Comparison of ENCODE assay signal across 24 cellular contexts in the genomic region with DNA sequence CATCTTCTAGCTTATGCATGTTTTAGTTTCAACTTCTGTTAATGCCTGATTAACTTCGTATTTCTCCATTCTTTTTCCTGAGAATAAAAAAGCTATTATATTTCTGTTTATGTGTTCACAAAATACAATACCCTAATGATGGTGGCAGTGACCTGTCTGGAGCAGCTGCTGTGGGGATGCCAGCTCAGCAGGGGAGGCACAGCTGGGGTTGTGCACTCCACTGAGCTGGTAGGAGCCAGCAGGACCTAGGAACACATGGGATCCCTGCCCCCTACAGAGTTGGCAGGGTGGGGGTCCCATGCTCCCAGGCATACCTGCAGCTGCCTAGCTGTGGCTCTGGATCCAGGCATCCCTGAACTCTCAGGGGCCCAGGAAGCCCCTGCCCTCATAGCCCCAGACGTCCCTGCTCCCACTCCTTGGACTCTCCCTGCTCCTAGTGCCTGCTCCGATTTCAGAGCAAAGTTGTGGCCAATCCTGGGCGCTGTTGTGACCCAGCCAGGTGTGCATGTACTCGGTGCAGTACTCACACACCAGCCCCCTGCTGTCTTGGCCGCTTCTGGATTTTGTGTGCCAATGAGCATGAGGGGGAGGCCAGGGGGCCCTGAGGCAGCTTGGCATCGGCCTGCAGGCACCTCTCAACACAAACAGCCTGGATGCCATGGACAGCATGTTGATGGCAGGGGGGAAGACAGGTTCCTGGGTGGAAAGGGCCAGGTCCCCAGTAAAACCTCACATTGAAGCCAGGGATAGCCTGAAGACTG.
DNase-seq lines count a peak whose midpoint lies in the region; ATAC-seq, FAIRE-seq and TF ChIP-seq lines count a peak whose summit lies in the region.
"Had no signal": no experiment of that assay in that cellular context is flagged by ENCODE, and none has a peak within 500 bp of the region (broad histone marks: within the 10 kb centered on the region; RNA-seq: fewer than 3 reads in every experiment).

No MANE protein-coding gene starts in this region.

- POLR2A ChIA-PET in HepG2 (lab: Yijun Ruan, JAX), result no interaction called here

- no peak overlapping the region for H3K27ac Mint-ChIP-seq in stimulated activated naive CD8-positive, alpha-beta T cell treated with anti-CD3 and anti-CD28 coated beads, Interleukin-15, amount 100 ng/mL, for 72 hours
- H3K27ac Mint-ChIP-seq: activated T-cell treated with anti-CD3 and anti-CD28 coated beads, Interleukin-2, amount 50 U/mL, for 72 hours; naive B cell had no signal

- no peaks in the 10 kb centered on the region for H3K36me3 ChIP-seq in HepG2 (replicated peaks in 1 of 2; ENCODE audit: control insufficient read depth in 1 of 2, insufficient read depth in 2 of 2, low read length in 2 of 2)
- no peaks in the 10 kb centered on the region for H3K36me3 ChIP-seq in breast epithelium
- H3K36me3 ChIP-seq: BLaER1 treated with 17β-estradiol and CSF1 and Interleukin-3, amounts not matched to agents 10 nM and 100 nM had no signal

- CTCF ChIA-PET in HepG2 (lab: Yijun Ruan, JAX; ENCODE audit: low intra/inter-chr PET ratio, low total read pairs), result no interaction called here

- intact Hi-C loops in HepG2 (cut with micrococcal nuclease; ENCODE audit: unreplicated experiment) (no loop called here), breast epithelium (cut with DNase I; ENCODE audit: low total_unique reads) (no loop called here)

- no peaks in the 10 kb centered on the region for H4K20me1 ChIP-seq in HepG2 (ENCODE audit: insufficient read depth, low read length)
- H4K20me1 ChIP-seq: BLaER1 treated with 17β-estradiol and CSF1 and Interleukin-3, amounts not matched to agents 10 nM and 100 nM had no signal

- no peak overlapping the region for H3K4me3 Mint-ChIP-seq in stimulated activated naive CD8-positive, alpha-beta T cell treated with anti-CD3 and anti-CD28 coated beads, Interleukin-15, amount 100 ng/mL, for 72 hours
- H3K4me3 Mint-ChIP-seq: activated T-cell treated with anti-CD3 and anti-CD28 coated beads, Interleukin-2, amount 50 U/mL, for 72 hours; naive B cell had no signal

- in situ Hi-C loops in HepG2 (cut with HindIII; ENCODE audit: extremely low pct_ligation_motif_present, low pct_unique_long_range_greater_than_20kb), result no loop called here

- H3K4me3 ChIP-seq in HepG2 (replicated peaks in 1 of 3; ENCODE audit: insufficient read depth in 1 of 3, low read depth in 2 of 3, low read length in 3 of 3) (no peak overlapping the region), breast epithelium (no peak overlapping the region)
- H3K4me3 ChIP-seq: BLaER1 treated with 17β-estradiol and CSF1 and Interleukin-3, amounts not matched to agents 10 nM and 100 nM; GM23248; K562 had no signal

- no peaks in the 10 kb centered on the region for H3K79me2 ChIP-seq in HepG2 (ENCODE audit: insufficient read depth, low read length)

- BruUV-seq in HepG2 (replicated peaks; lab: Mats Ljungman, UMichigan), result no TSS peak

- FAIRE-seq in HepG2 (lab: Jason Lieb, UNC), result no peak
- FAIRE-seq: islet of Langerhans, K562, urothelium cell line had no signal

- TF ChIP-seq CTCF in HepG2 (CRISPR knock-in tag; IDR thresholded peaks at IDR 0.05) (no peak), breast epithelium (IDR thresholded peaks at IDR 0.05) (no peak)

- H3K9me3 Mint-ChIP-seq in stimulated activated naive CD8-positive, alpha-beta T cell treated with anti-CD3 and anti-CD28 coated beads, Interleukin-15, amount 100 ng/mL, for 72 hours, result peaks cover 3 to 8% of the 10 kb centered on the region in 2 donors

- TF ChIP-seq RAD21 in HepG2 (CRISPR knock-in tag; IDR thresholded peaks at IDR 0.05), result no peak

- DNase-seq in stimulated activated naive CD8-positive, alpha-beta T cell treated with anti-CD3 and anti-CD28 coated beads, Interleukin-15, amount 100 ng/mL, for 72 hours, result no peak
- DNase-seq in stimulated activated naive CD8-positive, alpha-beta T cell treated with anti-CD3 and anti-CD28 coated beads, Interleukin-15, Interleukin-2, amounts not matched to agents 100 U/mL and 50 U/mL, for 24 hours, result no peak
- peak; percentile 45 to 73 for DNase-seq in NCI-H524 (lab: John Stamatoyannopoulos, UW)
- DNase-seq in HepG2 (ENCODE audit: low spot score), result no peak
- DNase-seq in ureter (ENCODE audit: low spot score), result no peak
- no peak for DNase-seq in islet precursor cell
- DNase-seq in breast epithelium (ENCODE audit: low spot score in 2 of 2), result no peak
- DNase-seq: activated naive CD4-positive, alpha-beta T cell treated with anti-CD3 and anti-CD28 coated beads, Interleukin-2, amount 50 U/mL, for 16 hours; activated T-cell treated with anti-CD3 and anti-CD28 coated beads, Interleukin-2, amount 50 U/mL, for 72 hours; anterior cingulate cortex; cerebellar nuclear complex; foreskin keratinocyte; GDM1; GM23248; hippocampal formation; mammary epithelial cell; naive B cell; stimulated activated CD4-positive, alpha-beta T cell treated with anti-CD3 and anti-CD28 coated beads, Interleukin-12 subunit alpha, Interleukin-12 subunit beta, amount 100 ng/mL, for 4 hours had no signal

- H3K4me1 ChIP-seq in HepG2 (ENCODE audit: insufficient read depth, low read length), result no peaks in the 10 kb centered on the region
- no peaks in the 10 kb centered on the region for H3K4me1 ChIP-seq in breast epithelium
- H3K4me1 ChIP-seq: foreskin keratinocyte had no signal

- TF ChIP-seq POLR2A in HepG2 (IDR thresholded peaks at IDR 0.05; ENCODE audit: insufficient read depth in 1 of 2, low read depth in 2 of 2, low read length in 2 of 2) (no peak), breast epithelium (IDR thresholded peaks at IDR 0.05) (no peak)

- H3K27me3 ChIP-seq in HepG2 (ENCODE audit: control insufficient read depth in 1 of 2, insufficient read depth in 2 of 2, low read length in 2 of 2) (no peaks in the 10 kb centered on the region), breast epithelium (no peaks in the 10 kb centered on the region)
- H3K27me3 ChIP-seq: BLaER1 treated with 17β-estradiol and CSF1 and Interleukin-3, amounts not matched to agents 10 nM and 100 nM; foreskin keratinocyte had no signal

- H3K27ac ChIP-seq in HepG2 (ENCODE audit: extremely low read length, insufficient read depth, low read length), result no peak overlapping the region
- no peak overlapping the region for H3K27ac ChIP-seq in breast epithelium
- H3K27ac ChIP-seq: BLaER1 treated with 17β-estradiol and CSF1 and Interleukin-3, amounts not matched to agents 10 nM and 100 nM; foreskin keratinocyte; GM23248; RWPE1 had no signal

- no peak overlapping the region for H3K4me2 ChIP-seq in HepG2 (ENCODE audit: low read depth, low read length)
- H3K4me2 ChIP-seq: BLaER1 treated with 17β-estradiol and CSF1 and Interleukin-3, amounts not matched to agents 10 nM and 100 nM had no signal

- WGBS in HepG2 (ENCODE audit: low lambda C conversion rate), result 2% methylated on average over 6 of the region's 7 CpGs

- H2AFZ ChIP-seq in HepG2 (ENCODE audit: low read length), result no peak overlapping the region
- H2AFZ ChIP-seq: GM23248 had no signal

- H3K4me1 Mint-ChIP-seq in stimulated activated naive CD8-positive, alpha-beta T cell treated with anti-CD3 and anti-CD28 coated beads, Interleukin-15, amount 100 ng/mL, for 72 hours, result no peaks in the 10 kb centered on the region
- H3K4me1 Mint-ChIP-seq: naive B cell had no signal

- ATAC-seq in stimulated activated naive CD8-positive, alpha-beta T cell treated with anti-CD3 and anti-CD28 coated beads, Interleukin-15, amount 100 ng/mL, for 72 hours, result peak; percentile 33
- ATAC-seq in stimulated activated naive CD8-positive, alpha-beta T cell treated with anti-CD3 and anti-CD28 coated beads, Interleukin-15, Interleukin-2, amounts not matched to agents 100 U/mL and 50 U/mL, for 24 hours, result no peak
- ATAC-seq in HepG2, result peak; percentile 55
- ATAC-seq in HG03342 (IDR thresholded peaks at IDR 0.05; ENCODE audit: unreplicated experiment), result no peak
- ATAC-seq: activated T-cell treated with anti-CD3 and anti-CD28 coated beads, Interleukin-2, amount 50 U/mL, for 72 hours; K562 had no signal

- no peak for TF ChIP-seq EP300 in HepG2 (IDR thresholded peaks at IDR 0.05; ENCODE audit: low read depth in 2 of 2, low read length in 2 of 2)
- no peak for TF ChIP-seq EP300 in HepG2 (CRISPR knock-in tag; IDR thresholded peaks at IDR 0.05; ENCODE audit: borderline replicate concordance)

- no peaks in the 10 kb centered on the region for H3K27me3 Mint-ChIP-seq in stimulated activated naive CD8-positive, alpha-beta T cell treated with anti-CD3 and anti-CD28 coated beads, Interleukin-15, amount 100 ng/mL, for 72 hours
- H3K27me3 Mint-ChIP-seq: naive B cell had no signal

- H3K9me3 ChIP-seq in HepG2 (ENCODE audit: low read length) (no peaks in the 10 kb centered on the region), breast epithelium (no peaks in the 10 kb centered on the region)

- H3K9ac ChIP-seq in HepG2 (ENCODE audit: insufficient read depth, low read depth, low read length), result no peak overlapping the region
- H3K9ac ChIP-seq: BLaER1 treated with 17β-estradiol and CSF1 and Interleukin-3, amounts not matched to agents 10 nM and 100 nM; GM23248 had no signal

TF ChIP-seq in HepG2, 621 proteins besides CTCF, POLR2A, EP300 and RAD21 (continues in another document):
- TF ChIP-seq TOPORS (CRISPR knock-in tag; IDR thresholded peaks at IDR 0.05) (no peak), PHF5A (CRISPR knock-in tag; IDR thresholded peaks at IDR 0.05; ENCODE audit: low read depth, unreplicated experiment) (no peak), KLF6 (CRISPR knock-in tag; IDR thresholded peaks at IDR 0.05) (no peak), ZNF589 (CRISPR knock-in tag; conservative IDR thresholded peaks at IDR 0.05) (no peak), GZF1 (CRISPR knock-in tag; IDR thresholded peaks at IDR 0.05) (no peak)
- TF ChIP-seq, protein P1, sequence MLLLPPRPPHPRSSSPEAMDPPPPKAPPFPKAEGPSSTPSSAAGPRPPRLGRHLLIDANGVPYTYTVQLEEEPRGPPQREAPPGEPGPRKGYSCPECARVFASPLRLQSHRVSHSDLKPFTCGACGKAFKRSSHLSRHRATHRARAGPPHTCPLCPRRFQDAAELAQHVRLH (CRISPR knock-in tag; IDR thresholded peaks at IDR 0.05; ENCODE audit: borderline replicate concordance, low read depth), result no peak

Comparison
In these comparisons a context has a peak if more than half of its experiments do, and no peak if none do; other contexts are left out.
1. ATAC-seq: peak in stimulated activated naive CD8-positive, alpha-beta T cell treated with anti-CD3 and anti-CD28 coated beads, Interleukin-15, amount 100 ng/mL, for 72 hours (single experiment) and HepG2 (single experiment); none in stimulated activated naive CD8-positive, alpha-beta T cell treated with anti-CD3 and anti-CD28 coated beads, Interleukin-15, Interleukin-2, amounts not matched to agents 100 U/mL and 50 U/mL, for 24 hours (single experiment) and HG03342 (single experiment).
2. DNase-seq: peak in NCI-H524 (2 of 2); none in stimulated activated naive CD8-positive, alpha-beta T cell treated with anti-CD3 and anti-CD28 coated beads, Interleukin-15, amount 100 ng/mL, for 72 hours (0 of 2), stimulated activated naive CD8-positive, alpha-beta T cell treated with anti-CD3 and anti-CD28 coated beads, Interleukin-15, Interleukin-2, amounts not matched to agents 100 U/mL and 50 U/mL, for 24 hours (single experiment), HepG2 (single experiment), ureter (single experiment), islet precursor cell (single experiment) and breast epithelium (0 of 2).